Comparison of ENCODE assay signal across 15 cellular contexts in the genomic region with DNA sequence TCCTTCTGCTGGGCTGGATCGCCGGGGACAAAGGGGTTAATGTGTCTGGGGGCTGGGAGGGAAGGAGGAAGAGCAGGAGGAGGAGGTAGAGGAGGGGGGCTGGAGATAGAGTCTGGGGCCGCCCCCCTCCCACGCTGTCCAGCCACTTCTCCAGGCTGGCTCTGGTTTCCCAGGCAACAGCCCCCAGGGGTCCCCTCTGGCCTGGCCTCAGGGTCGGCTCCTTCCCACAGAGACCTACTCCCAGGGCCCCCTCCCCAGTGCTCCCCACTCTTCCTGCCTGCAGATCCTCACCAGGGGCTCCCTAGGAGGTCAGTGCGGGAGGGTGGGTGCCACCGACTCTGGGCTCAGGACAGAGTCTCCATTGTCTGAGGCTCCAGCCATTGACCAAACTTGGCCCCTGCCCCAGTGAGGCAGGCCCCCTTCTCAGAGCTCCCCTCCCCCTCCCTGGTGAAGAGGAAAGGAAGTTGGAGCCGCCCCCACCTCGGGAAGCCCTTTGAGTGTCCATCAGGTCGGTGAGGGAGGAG. TPM values are rescaled to one million over a fixed set of nuclear protein-coding genes. Genes with fewer than 3 reads are reported as not detected.
A peak's percentile ranks its signal among the peaks of the same experiment; 100 is the strongest.
DNase-seq lines count a peak whose midpoint lies in the region; ATAC-seq and TF ChIP-seq lines count a peak whose summit lies in the region.
"Had no signal": no experiment of that assay in that cellular context is flagged by ENCODE, and none has a peak within 500 bp of the region (broad histone marks: within the 10 kb centered on the region; RNA-seq: fewer than 3 reads in every experiment).

No MANE protein-coding gene starts in this region.

- no peak overlapping the region for H3K4me3 ChIP-seq in cardiac muscle cell
- H3K4me3 ChIP-seq in left ventricle myocardium inferior = no peak overlapping the region
- peak overlapping the region in 1 of 2 donors; percentile 29 for H3K4me3 ChIP-seq in neuronal stem cell (ENCODE audit: low read length in 2 of 2)
- H3K4me3 ChIP-seq in uterus = no peak overlapping the region
- H3K4me3 ChIP-seq in PC-9 = no peak overlapping the region
- H3K4me3 ChIP-seq: A549, K562, skin epidermis, testis had no signal

- H2AFZ ChIP-seq in neuronal stem cell (ENCODE audit: low read length) = peak overlapping the region; percentile 68
- H2AFZ ChIP-seq in PC-9 = no peak overlapping the region

- H2AK5ac ChIP-seq in neuronal stem cell (ENCODE audit: low read depth, low read length) = peak overlapping the region; percentile 99

- no CpG with 5 or more reads among the region's 10 CpGs for WGBS in neuronal stem cell (ENCODE audit: extremely low coverage in 2 of 2, insufficient read length in 2 of 2, insufficient replicate concordance in 1 of 2), 2 donors

- H3K4me1 ChIP-seq in cardiac muscle cell (ENCODE audit: low read depth) = peaks cover 43% of the 10 kb centered on the region
- H3K4me1 ChIP-seq in left ventricle myocardium inferior = peaks cover 78% of the 10 kb centered on the region
- peaks cover 68 to 71% of the 10 kb centered on the region in 2 donors for H3K4me1 ChIP-seq in neuronal stem cell (ENCODE audit: control insufficient read depth in 2 of 2, insufficient read depth in 1 of 2, low read depth in 1 of 2, low read length in 2 of 2)
- H3K4me1 ChIP-seq in uterus = peaks cover 7 to 14% of the 10 kb centered on the region in 2 donors
- H3K4me1 ChIP-seq in PC-9 (replicated peaks; ENCODE audit: insufficient read depth) = peaks cover 21% of the 10 kb centered on the region

- H3K4me2 ChIP-seq in neuronal stem cell (ENCODE audit: insufficient read depth, low read length, poor library complexity, severe bottlenecking) = peak overlapping the region; percentile 73
- H3K4me2 ChIP-seq in PC-9 = no peak overlapping the region
- H3K4me2 ChIP-seq: A549 had no signal

- ATAC-seq in left ventricle myocardium superior = no peak
- ATAC-seq: K562 had no signal

- no peak overlapping the region for H3K9ac ChIP-seq in neuronal stem cell (ENCODE audit: low read depth, low read length, poor library complexity)

- no peaks in the 10 kb centered on the region for H3K9me3 ChIP-seq in cardiac muscle cell (ENCODE audit: low read depth)
- H3K9me3 ChIP-seq in left ventricle myocardium inferior (replicated peaks) = no peaks in the 10 kb centered on the region
- no peaks in the 10 kb centered on the region for H3K9me3 ChIP-seq in neuronal stem cell (replicated peaks in 1 of 2; ENCODE audit: control insufficient read depth in 2 of 2, insufficient read depth in 1 of 2, low read depth in 1 of 2, low read length in 2 of 2)
- no peaks in the 10 kb centered on the region for H3K9me3 ChIP-seq in uterus
- H3K9me3 ChIP-seq in PC-9 (ENCODE audit: insufficient read depth, low read depth) = no peaks in the 10 kb centered on the region
- H3K9me3 ChIP-seq: A549, testis had no signal

- no peak for TF ChIP-seq CTCF in cardiac muscle cell (IDR thresholded peaks at IDR 0.05; ENCODE audit: low read depth, low read length)
- no peak for TF ChIP-seq CTCF in left ventricle myocardium inferior (IDR thresholded peaks at IDR 0.05; ENCODE audit: borderline replicate concordance)
- no peak for TF ChIP-seq CTCF in uterus (IDR thresholded peaks at IDR 0.05)
- TF ChIP-seq CTCF in PC-9 (conservative IDR thresholded peaks at IDR 0.05) = no peak

- CTCF ChIA-PET in PC-9 (lab: Charles Lee) = no interaction called here

- DNase-seq in cardiac muscle cell (ENCODE audit: low read depth in 1 of 2, low spot score in 1 of 2) (no peak), left ventricle myocardium superior (no peak), left ventricle myocardium inferior (no peak), neuronal stem cell (ENCODE audit: low spot score) (peak; percentile 76), uterus (no peak), PC-9 (no peak), NCI-H524 (lab: John Stamatoyannopoulos, UW) (no peak), NCI-H146 (lab: John Stamatoyannopoulos, UW) (no peak)
- DNase-seq: NCI-H1694, NCI-H748 treated with DMSO at 0.1 percent for 48 hours, T-helper 9 cell, testis had no signal

- peaks cover 16% of the 10 kb centered on the region for H3F3A ChIP-seq in PC-9 (ENCODE audit: insufficient read depth, low read depth)

- TF ChIP-seq POLR2A in uterus (IDR thresholded peaks at IDR 0.05) = no peak

- H3K36me3 ChIP-seq in cardiac muscle cell (no peaks in the 10 kb centered on the region), left ventricle myocardium inferior (no peaks in the 10 kb centered on the region), neuronal stem cell (replicated peaks in 1 of 2; ENCODE audit: control insufficient read depth in 2 of 2, insufficient read depth in 2 of 2, low read length in 2 of 2) (no peaks in the 10 kb centered on the region), uterus (no peaks in the 10 kb centered on the region), PC-9 (ENCODE audit: low read depth) (no peaks in the 10 kb centered on the region)

- POLR2A ChIA-PET in PC-9 (lab: Charles Lee; ENCODE audit: unreplicated experiment) = interaction anchor here (0.6 kb wide), 2 partner anchors 20 to 340 kb away, joined by 4 read pairs; no protein-coding TSS in a partner anchor

- H2BK5ac ChIP-seq in neuronal stem cell (ENCODE audit: low read length) = peak overlapping the region; percentile 99

- H2BK15ac ChIP-seq in neuronal stem cell (ENCODE audit: low read length) = peak overlapping the region; percentile 100

- peak overlapping the region; percentile 25 for H2BK12ac ChIP-seq in neuronal stem cell (ENCODE audit: low read length)

- no peak overlapping the region for H4K91ac ChIP-seq in neuronal stem cell (ENCODE audit: low read depth, low read length, poor library complexity)

- H2BK120ac ChIP-seq in neuronal stem cell (ENCODE audit: low read depth, low read length) = peak overlapping the region; percentile 97

- no peaks in the 10 kb centered on the region for H3K9me2 ChIP-seq in PC-9 (ENCODE audit: insufficient read depth)

- H4K20me1 ChIP-seq in PC-9 (ENCODE audit: insufficient read depth) = no peaks in the 10 kb centered on the region

- no peak overlapping the region for H3K14ac ChIP-seq in neuronal stem cell (ENCODE audit: low read length)

- peaks cover 21% of the 10 kb centered on the region for H3K79me1 ChIP-seq in neuronal stem cell (ENCODE audit: low read depth, low read length)

- H3K23ac ChIP-seq in neuronal stem cell (ENCODE audit: low read depth, low read length, poor library complexity) = peak overlapping the region; percentile 3

- no peak overlapping the region for H3K4ac ChIP-seq in neuronal stem cell (ENCODE audit: low read length)

- H3K79me2 ChIP-seq in PC-9 (ENCODE audit: low read depth) = peaks cover 16% of the 10 kb centered on the region

- BruUV-seq in PC-9 (replicated peaks; lab: Mats Ljungman, UMichigan) = no TSS peak

- intact Hi-C loops in left ventricle myocardium superior (cut with micrococcal nuclease) (no loop called here), left ventricle myocardium inferior (cut with micrococcal nuclease) (no loop called here), uterus (cut with DNase I; ENCODE audit: low total_unique reads) (no loop called here), PC-9 (cut with micrococcal nuclease; ENCODE audit: unreplicated experiment) (no loop called here)

- no peak overlapping the region for H4K8ac ChIP-seq in neuronal stem cell (ENCODE audit: low read depth, low read length)

- peak overlapping the region; percentile 63 for H3K27ac ChIP-seq in cardiac muscle cell
- H3K27ac ChIP-seq in left ventricle myocardium inferior (replicated peaks) = peak overlapping the region; percentile 61
- peak overlapping the region; percentile 90 for H3K27ac ChIP-seq in neuronal stem cell (replicated peaks; ENCODE audit: low read length)
- peak overlapping the region; percentile 25 to 62 for H3K27ac ChIP-seq in uterus
- H3K27ac ChIP-seq in PC-9 = no peak overlapping the region

- no peaks in the 10 kb centered on the region for H3K27me3 ChIP-seq in cardiac muscle cell
- H3K27me3 ChIP-seq in left ventricle myocardium inferior (ENCODE audit: low read depth) = no peaks in the 10 kb centered on the region
- H3K27me3 ChIP-seq in neuronal stem cell (ENCODE audit: control insufficient read depth in 3 of 3, insufficient read depth in 3 of 3, low read depth in 1 of 3, low read length in 3 of 3) = no peaks in the 10 kb centered on the region
- H3K27me3 ChIP-seq in uterus = no peaks in the 10 kb centered on the region
- no peaks in the 10 kb centered on the region for H3K27me3 ChIP-seq in PC-9 (ENCODE audit: insufficient read depth, low read depth)
- H3K27me3 ChIP-seq: testis had no signal

- H3K18ac ChIP-seq in neuronal stem cell (ENCODE audit: low read length) = peak overlapping the region; percentile 96

RNA-seq across cellular contexts. Expression of gene ARHGEF10L, which starts 34.1 kb away (rescaled TPM):
- total RNA-seq in cardiac muscle cell (55.4 and 57.2 TPM in 2 replicates), left ventricle myocardium superior (54.9 TPM), left ventricle myocardium inferior (59.1 TPM), uterus (10 to 100 TPM in 3 of 4 donors, 1 to 10 TPM in 1; 5.6 to 61.9 (median 19.1) TPM), PC-9 (2021) (21.6 and 25.4 TPM in 2 replicates)
- polyA plus RNA-seq in cardiac muscle cell = 30.8 and 32.3 TPM in 2 replicates
- polyA plus RNA-seq in neuronal stem cell (2013, experiment 1 of 2) = 14.6 TPM
- polyA plus RNA-seq in neuronal stem cell (2013, experiment 2 of 2) = 14.8 TPM
- polyA plus RNA-seq: K562 had no signal
